Comparison of ENCODE assay signal across 8 cellular contexts in the genomic region with DNA sequence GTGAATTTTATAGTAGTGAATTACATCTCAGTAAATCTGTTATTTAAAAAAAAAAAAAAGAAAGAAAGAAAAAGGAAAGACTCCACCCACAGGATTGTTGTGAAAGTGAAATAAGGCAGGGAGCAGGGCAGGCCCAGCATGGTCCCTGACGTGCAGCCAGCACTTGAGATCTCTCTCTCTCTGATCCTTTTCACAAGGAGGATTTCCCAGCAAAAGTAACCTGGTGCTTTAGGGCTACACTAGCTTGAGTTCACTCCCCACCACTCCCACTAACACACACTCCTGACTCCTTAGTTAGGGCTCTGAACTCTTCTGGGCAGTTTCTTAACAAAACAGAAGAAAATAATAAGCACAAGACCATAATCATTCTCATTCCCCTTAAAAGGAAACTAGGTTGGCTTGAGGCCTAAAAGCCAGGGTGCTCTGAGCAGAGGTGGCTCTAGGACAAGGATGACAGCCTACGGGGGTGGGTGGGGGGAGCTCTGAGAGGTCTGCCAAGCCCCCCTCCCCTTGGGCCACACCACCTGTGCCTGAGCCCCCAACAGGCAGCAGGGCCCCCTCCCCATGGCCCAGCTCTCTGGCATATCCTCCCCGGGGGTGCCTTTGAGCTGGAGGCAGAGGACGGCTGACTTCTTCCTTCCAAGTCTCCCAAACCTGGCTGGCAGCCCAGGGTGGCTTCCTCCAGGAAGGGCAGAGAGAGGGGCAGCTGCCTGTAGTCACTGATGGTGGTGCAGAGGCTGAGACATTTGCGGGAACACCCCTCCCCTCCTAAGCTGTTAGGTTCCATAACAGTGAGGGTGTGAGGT. TPM values are rescaled to one million over a fixed set of nuclear protein-coding genes. Genes with fewer than 3 reads are reported as not detected.
DNase-seq lines count a peak whose midpoint lies in the region; ATAC-seq lines count a peak whose summit lies in the region.
"Had no signal": no experiment of that assay in that cellular context is flagged by ENCODE, and none has a peak within 500 bp of the region (broad histone marks: within the 10 kb centered on the region; RNA-seq: fewer than 3 reads in every experiment).

No MANE protein-coding gene starts in this region.

- H3K9me3 Mint-ChIP-seq in activated T-helper 17 cell treated with anti-CD3 and anti-CD28 coated beads, Interleukin-2, amount 50 U/mL, for 72 hours = no peaks in the 10 kb centered on the region

- H3K27ac ChIP-seq in thymus (ENCODE audit: low read depth) = peak overlapping the region; percentile 60
- H3K27ac ChIP-seq: HL-60 had no signal

- peaks cover 10% of the 10 kb centered on the region for H3K4me1 Mint-ChIP-seq in activated T-helper 17 cell treated with anti-CD3 and anti-CD28 coated beads, Interleukin-2, amount 50 U/mL, for 72 hours

- ATAC-seq in GM21786 (IDR thresholded peaks at IDR 0.05; ENCODE audit: unreplicated experiment) (peak; percentile 46), HG02798 (IDR thresholded peaks at IDR 0.05; ENCODE audit: poor library complexity, unreplicated experiment) (no peak), GM21717 (IDR thresholded peaks at IDR 0.05; ENCODE audit: unreplicated experiment) (no peak)
- ATAC-seq in activated T-helper 17 cell treated with anti-CD3 and anti-CD28 coated beads, Interleukin-2, amount 50 U/mL, for 72 hours (replicated peaks) = peak; percentile 38

- H3K4me1 ChIP-seq in thymus (ENCODE audit: control insufficient read depth, insufficient read depth, low read length) = no peaks in the 10 kb centered on the region

- peak; percentile 57 for DNase-seq in iPS-NIHi11 (ENCODE audit: low spot score)
- DNase-seq in NCI-H1436 treated with DMSO at 0.1 percent for 48 hours (lab: John Stamatoyannopoulos, UW) = no peak

- no peak overlapping the region for H3K4me3 Mint-ChIP-seq in activated T-helper 17 cell treated with anti-CD3 and anti-CD28 coated beads, Interleukin-2, amount 50 U/mL, for 72 hours

- no peaks in the 10 kb centered on the region for H3K9me3 ChIP-seq in thymus (ENCODE audit: control insufficient read depth)

- H3K36me3 Mint-ChIP-seq in activated T-helper 17 cell treated with anti-CD3 and anti-CD28 coated beads, Interleukin-2, amount 50 U/mL, for 72 hours (ENCODE audit: low read depth) = no peaks in the 10 kb centered on the region

- H3K27ac Mint-ChIP-seq in activated T-helper 17 cell treated with anti-CD3 and anti-CD28 coated beads, Interleukin-2, amount 50 U/mL, for 72 hours = no peak overlapping the region

- H3K36me3 ChIP-seq in thymus (ENCODE audit: control insufficient read depth, insufficient read depth) = no peaks in the 10 kb centered on the region

- H3K4me3 ChIP-seq in thymus (ENCODE audit: low read length) = no peak overlapping the region

- WGBS in thymus = 51% methylated on average over 5 of the region's 5 CpGs

- H3K27me3 Mint-ChIP-seq in activated T-helper 17 cell treated with anti-CD3 and anti-CD28 coated beads, Interleukin-2, amount 50 U/mL, for 72 hours = peaks cover 19% of the 10 kb centered on the region

- no peaks in the 10 kb centered on the region for H3K27me3 ChIP-seq in thymus (ENCODE audit: control insufficient read depth, insufficient read depth)

RNA-seq across cellular contexts. Expression of gene TMEM40, which starts 0.8 kb away (rescaled TPM):
- not detected for total RNA-seq in activated T-helper 17 cell treated with anti-CD3 and anti-CD28 coated beads, Interleukin-2, amount 50 U/mL, for 72 hours
- 14.1 TPM for polyA plus RNA-seq in thymus

RNA-seq across cellular contexts. Expression of gene CAND2, which starts 38.3 kb away (rescaled TPM):
- total RNA-seq in activated T-helper 17 cell treated with anti-CD3 and anti-CD28 coated beads, Interleukin-2, amount 50 U/mL, for 72 hours = under 1 TPM; 0.19 to 0.85 TPM
- polyA plus RNA-seq in thymus = 1.4 TPM

Comparison
In these comparisons a context has a peak if more than half of its experiments do, and no peak if none do; other contexts are left out.
1. ATAC-seq: peak in GM21786 (single experiment) and activated T-helper 17 cell treated with anti-CD3 and anti-CD28 coated beads, Interleukin-2, amount 50 U/mL, for 72 hours (single experiment); none in HG02798 (single experiment) and GM21717 (single experiment).